ENCODE assay signal across 32 cellular contexts in the genomic region with DNA sequence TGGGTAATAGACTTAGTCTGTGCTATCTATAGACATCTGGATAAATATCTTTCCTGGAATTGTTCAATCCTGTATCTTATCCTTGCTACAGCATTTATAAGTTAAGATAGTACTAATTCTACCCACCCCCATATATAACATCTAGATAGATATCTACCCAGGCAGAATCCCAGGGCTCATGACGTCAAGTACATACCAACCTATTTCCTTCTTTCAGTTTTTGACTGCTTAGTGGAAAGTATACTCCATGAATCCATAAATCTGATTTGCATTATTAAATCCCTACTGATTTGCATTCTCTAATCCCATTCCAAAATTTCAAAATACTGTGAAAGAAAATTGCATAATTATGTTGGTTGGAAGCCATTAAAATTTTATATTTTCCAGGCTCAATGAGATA.
"Had no signal": no experiment of that assay in that cellular context is flagged by ENCODE, and none has a peak within 500 bp of the region (broad histone marks: within the 10 kb centered on the region; RNA-seq: fewer than 3 reads in every experiment).

No MANE protein-coding gene starts in this region.

- H3K36me3 Mint-ChIP-seq: immature natural killer cell; stimulated activated naive B cell treated with anti-CD40 and anti-IgM and Interleukin-4, amounts not matched to agents 10 μg/mL and 1 μg/mL and 100 μg/mL, for 72 hours had no signal

- DNase-seq: activated CD4-positive, alpha-beta memory T cell treated with anti-CD3 and anti-CD28 coated beads, Interleukin-2, amount 10 ng/mL, durations not matched to agents 7 days and 5 days; activated CD4-positive, alpha-beta T cell treated with anti-CD3 and anti-CD28 coated beads for 1 hour; activated CD4-positive, alpha-beta T cell treated with anti-CD3 and anti-CD28 coated beads, Interleukin-2, amount 10 ng/mL, durations not matched to agents 7 days and 5 days; activated CD8-positive, alpha-beta memory T cell treated with anti-CD3 and anti-CD28 coated beads, Interleukin-2, amount 50 U/mL, for 48 hours; activated gamma-delta T cell; activated naive CD4-positive, alpha-beta T cell treated with anti-CD3 and anti-CD28 coated beads, Interleukin-2, amount 50 U/mL, for 16 hours; activated T-cell treated with anti-CD3 and anti-CD28 coated beads, Interleukin-2, amount 50 U/mL, for 24 hours; amygdala; dermis blood vessel endothelial cell; effector CD4-positive, alpha-beta T cell; foreskin keratinocyte; heart left ventricle; hypothalamus; immature natural killer cell; kidney; left colon; mammary epithelial cell; ovary; psoas muscle; sigmoid colon; small intestine; stimulated activated CD4-positive, alpha-beta T cell treated with anti-CD3 and anti-CD28 coated beads, Interleukin-2, amount 100 ng/mL, for 24 hours; stimulated activated naive B cell treated with anti-CD40 and anti-IgM and Interleukin-4, amounts not matched to agents 10 μg/mL and 1 μg/mL and 100 μg/mL, for 72 hours; stomach; T1000; thyroid gland; upper lobe of left lung had no signal

- H3K4me1 Mint-ChIP-seq: activated CD4-positive, alpha-beta memory T cell treated with anti-CD3 and anti-CD28 coated beads, Interleukin-2, amount 10 ng/mL, durations not matched to agents 7 days and 5 days; activated CD4-positive, alpha-beta T cell treated with anti-CD3 and anti-CD28 coated beads, Interleukin-2, amount 10 ng/mL, durations not matched to agents 7 days and 5 days; central memory CD8-positive, alpha-beta T cell; immature natural killer cell; stimulated activated naive B cell treated with anti-CD40 and anti-IgM and Interleukin-4, amounts not matched to agents 10 μg/mL and 1 μg/mL and 100 μg/mL, for 72 hours had no signal

- H3K27ac Mint-ChIP-seq: activated CD4-positive, alpha-beta memory T cell treated with anti-CD3 and anti-CD28 coated beads, Interleukin-2, amount 10 ng/mL, durations not matched to agents 7 days and 5 days; activated CD4-positive, alpha-beta T cell treated with anti-CD3 and anti-CD28 coated beads, Interleukin-2, amount 10 ng/mL, durations not matched to agents 7 days and 5 days; activated T-cell treated with anti-CD3 and anti-CD28 coated beads, Interleukin-2, amount 50 U/mL, for 24 hours; immature natural killer cell; nephron; stimulated activated naive B cell treated with anti-CD40 and anti-IgM and Interleukin-4, amounts not matched to agents 10 μg/mL and 1 μg/mL and 100 μg/mL, for 72 hours had no signal

- H3K27me3 Mint-ChIP-seq: activated CD4-positive, alpha-beta memory T cell treated with anti-CD3 and anti-CD28 coated beads, Interleukin-2, amount 10 ng/mL, durations not matched to agents 7 days and 5 days; activated CD4-positive, alpha-beta T cell treated with anti-CD3 and anti-CD28 coated beads, Interleukin-2, amount 10 ng/mL, durations not matched to agents 7 days and 5 days; activated T-cell treated with anti-CD3 and anti-CD28 coated beads, Interleukin-2, amount 50 U/mL, for 24 hours; central memory CD8-positive, alpha-beta T cell; stimulated activated naive B cell treated with anti-CD40 and anti-IgM and Interleukin-4, amounts not matched to agents 10 μg/mL and 1 μg/mL and 100 μg/mL, for 72 hours had no signal

- H3K9me3 Mint-ChIP-seq: activated T-cell treated with anti-CD3 and anti-CD28 coated beads, Interleukin-2, amount 50 U/mL, for 24 hours had no signal

- H3K4me3 Mint-ChIP-seq: activated CD4-positive, alpha-beta memory T cell treated with anti-CD3 and anti-CD28 coated beads, Interleukin-2, amount 10 ng/mL, durations not matched to agents 7 days and 5 days; activated CD4-positive, alpha-beta T cell treated with anti-CD3 and anti-CD28 coated beads, Interleukin-2, amount 10 ng/mL, durations not matched to agents 7 days and 5 days; activated T-cell treated with anti-CD3 and anti-CD28 coated beads, Interleukin-2, amount 50 U/mL, for 24 hours; central memory CD8-positive, alpha-beta T cell; immature natural killer cell; nephron; stimulated activated naive B cell treated with anti-CD40 and anti-IgM and Interleukin-4, amounts not matched to agents 10 μg/mL and 1 μg/mL and 100 μg/mL, for 72 hours had no signal

- H3K4me3 ChIP-seq: breast epithelium, esophagus muscularis mucosa, heart left ventricle, ovary, psoas muscle, sigmoid colon, stomach, thyroid gland, upper lobe of left lung, vagina had no signal
